In the genomic region with DNA sequence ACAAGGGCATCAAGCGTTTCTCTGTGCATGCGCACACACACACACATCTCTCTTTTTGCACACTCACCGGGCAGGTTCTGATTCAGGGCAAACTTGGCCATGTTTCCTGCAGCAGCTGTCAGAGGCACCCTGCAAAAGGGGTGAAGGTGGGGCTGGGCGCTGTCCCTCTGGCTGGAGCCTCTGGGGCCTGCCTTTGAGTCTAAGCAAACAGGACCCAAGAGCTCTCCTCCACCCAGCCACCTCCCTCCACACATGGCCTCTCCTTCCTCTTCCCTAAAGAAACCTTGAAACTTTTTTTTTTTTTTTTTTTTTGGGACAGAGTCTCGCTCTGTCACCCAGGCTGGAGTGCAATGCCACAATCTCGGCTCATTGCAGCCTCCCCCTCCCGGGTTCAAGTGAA, we compare ENCODE assay signal across 1 cellular context.
TF ChIP-seq lines count a peak whose summit lies in the region.

No MANE protein-coding gene starts in this region.

TF ChIP-seq in H1, 55 proteins besides CTCF, POLR2A, EP300 and RAD21:
- TF ChIP-seq JUN (IDR thresholded peaks at IDR 0.05; ENCODE audit: low read depth, low read length) (no peak), CREB1 (IDR thresholded peaks at IDR 0.05) (no peak), RBBP5 (IDR thresholded peaks at IDR 0.05; ENCODE audit: borderline replicate concordance, low read depth, low read length) (no peak), EZH2 (IDR thresholded peaks at IDR 0.05; ENCODE audit: low read depth, low read length, severe bottlenecking) (no peak), TAF7 (optimal IDR thresholded peaks at IDR 0.05; ENCODE audit: borderline replicate concordance, low read depth, low read length) (no peak), POLR2AphosphoS5 (IDR thresholded peaks at IDR 0.05; ENCODE audit: low read depth, low read length) (no peak), CHD2 (IDR thresholded peaks at IDR 0.05; ENCODE audit: low read length) (no peak), KDM1A (IDR thresholded peaks at IDR 0.05; ENCODE audit: borderline replicate concordance, low read length) (no peak), CBX8 (IDR thresholded peaks at IDR 0.05; ENCODE audit: borderline replicate concordance, low read depth, low read length) (no peak), SP1 (IDR thresholded peaks at IDR 0.05; ENCODE audit: low read depth, low read length) (no peak)
- TF ChIP-seq, protein P1, sequence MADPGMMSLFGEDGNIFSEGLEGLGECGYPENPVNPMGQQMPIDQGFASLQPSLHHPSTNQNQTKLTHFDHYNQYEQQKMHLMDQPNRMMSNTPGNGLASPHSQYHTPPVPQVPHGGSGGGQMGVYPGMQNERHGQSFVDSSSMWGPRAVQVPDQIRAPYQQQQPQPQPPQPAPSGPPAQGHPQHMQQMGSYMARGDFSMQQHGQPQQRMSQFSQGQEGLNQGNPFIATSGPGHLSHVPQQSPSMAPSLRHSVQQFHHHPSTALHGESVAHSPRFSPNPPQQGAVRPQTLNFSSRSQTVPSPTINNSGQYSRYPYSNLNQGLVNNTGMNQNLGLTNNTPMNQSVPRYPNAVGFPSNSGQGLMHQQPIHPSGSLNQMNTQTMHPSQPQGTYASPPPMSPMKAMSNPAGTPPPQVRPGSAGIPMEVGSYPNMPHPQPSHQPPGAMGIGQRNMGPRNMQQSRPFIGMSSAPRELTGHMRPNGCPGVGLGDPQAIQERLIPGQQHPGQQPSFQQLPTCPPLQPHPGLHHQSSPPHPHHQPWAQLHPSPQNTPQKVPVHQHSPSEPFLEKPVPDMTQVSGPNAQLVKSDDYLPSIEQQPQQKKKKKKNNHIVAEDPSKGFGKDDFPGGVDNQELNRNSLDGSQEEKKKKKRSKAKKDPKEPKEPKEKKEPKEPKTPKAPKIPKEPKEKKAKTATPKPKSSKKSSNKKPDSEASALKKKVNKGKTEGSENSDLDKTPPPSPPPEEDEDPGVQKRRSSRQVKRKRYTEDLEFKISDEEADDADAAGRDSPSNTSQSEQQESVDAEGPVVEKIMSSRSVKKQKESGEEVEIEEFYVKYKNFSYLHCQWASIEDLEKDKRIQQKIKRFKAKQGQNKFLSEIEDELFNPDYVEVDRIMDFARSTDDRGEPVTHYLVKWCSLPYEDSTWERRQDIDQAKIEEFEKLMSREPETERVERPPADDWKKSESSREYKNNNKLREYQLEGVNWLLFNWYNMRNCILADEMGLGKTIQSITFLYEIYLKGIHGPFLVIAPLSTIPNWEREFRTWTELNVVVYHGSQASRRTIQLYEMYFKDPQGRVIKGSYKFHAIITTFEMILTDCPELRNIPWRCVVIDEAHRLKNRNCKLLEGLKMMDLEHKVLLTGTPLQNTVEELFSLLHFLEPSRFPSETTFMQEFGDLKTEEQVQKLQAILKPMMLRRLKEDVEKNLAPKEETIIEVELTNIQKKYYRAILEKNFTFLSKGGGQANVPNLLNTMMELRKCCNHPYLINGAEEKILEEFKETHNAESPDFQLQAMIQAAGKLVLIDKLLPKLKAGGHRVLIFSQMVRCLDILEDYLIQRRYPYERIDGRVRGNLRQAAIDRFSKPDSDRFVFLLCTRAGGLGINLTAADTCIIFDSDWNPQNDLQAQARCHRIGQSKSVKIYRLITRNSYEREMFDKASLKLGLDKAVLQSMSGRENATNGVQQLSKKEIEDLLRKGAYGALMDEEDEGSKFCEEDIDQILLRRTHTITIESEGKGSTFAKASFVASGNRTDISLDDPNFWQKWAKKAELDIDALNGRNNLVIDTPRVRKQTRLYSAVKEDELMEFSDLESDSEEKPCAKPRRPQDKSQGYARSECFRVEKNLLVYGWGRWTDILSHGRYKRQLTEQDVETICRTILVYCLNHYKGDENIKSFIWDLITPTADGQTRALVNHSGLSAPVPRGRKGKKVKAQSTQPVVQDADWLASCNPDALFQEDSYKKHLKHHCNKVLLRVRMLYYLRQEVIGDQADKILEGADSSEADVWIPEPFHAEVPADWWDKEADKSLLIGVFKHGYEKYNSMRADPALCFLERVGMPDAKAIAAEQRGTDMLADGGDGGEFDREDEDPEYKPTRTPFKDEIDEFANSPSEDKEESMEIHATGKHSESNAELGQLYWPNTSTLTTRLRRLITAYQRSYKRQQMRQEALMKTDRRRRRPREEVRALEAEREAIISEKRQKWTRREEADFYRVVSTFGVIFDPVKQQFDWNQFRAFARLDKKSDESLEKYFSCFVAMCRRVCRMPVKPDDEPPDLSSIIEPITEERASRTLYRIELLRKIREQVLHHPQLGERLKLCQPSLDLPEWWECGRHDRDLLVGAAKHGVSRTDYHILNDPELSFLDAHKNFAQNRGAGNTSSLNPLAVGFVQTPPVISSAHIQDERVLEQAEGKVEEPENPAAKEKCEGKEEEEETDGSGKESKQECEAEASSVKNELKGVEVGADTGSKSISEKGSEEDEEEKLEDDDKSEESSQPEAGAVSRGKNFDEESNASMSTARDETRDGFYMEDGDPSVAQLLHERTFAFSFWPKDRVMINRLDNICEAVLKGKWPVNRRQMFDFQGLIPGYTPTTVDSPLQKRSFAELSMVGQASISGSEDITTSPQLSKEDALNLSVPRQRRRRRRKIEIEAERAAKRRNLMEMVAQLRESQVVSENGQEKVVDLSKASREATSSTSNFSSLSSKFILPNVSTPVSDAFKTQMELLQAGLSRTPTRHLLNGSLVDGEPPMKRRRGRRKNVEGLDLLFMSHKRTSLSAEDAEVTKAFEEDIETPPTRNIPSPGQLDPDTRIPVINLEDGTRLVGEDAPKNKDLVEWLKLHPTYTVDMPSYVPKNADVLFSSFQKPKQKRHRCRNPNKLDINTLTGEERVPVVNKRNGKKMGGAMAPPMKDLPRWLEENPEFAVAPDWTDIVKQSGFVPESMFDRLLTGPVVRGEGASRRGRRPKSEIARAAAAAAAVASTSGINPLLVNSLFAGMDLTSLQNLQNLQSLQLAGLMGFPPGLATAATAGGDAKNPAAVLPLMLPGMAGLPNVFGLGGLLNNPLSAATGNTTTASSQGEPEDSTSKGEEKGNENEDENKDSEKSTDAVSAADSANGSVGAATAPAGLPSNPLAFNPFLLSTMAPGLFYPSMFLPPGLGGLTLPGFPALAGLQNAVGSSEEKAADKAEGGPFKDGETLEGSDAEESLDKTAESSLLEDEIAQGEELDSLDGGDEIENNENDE (IDR thresholded peaks at IDR 0.05; ENCODE audit: insufficient replicate concordance, low read length) = no peak
- TF ChIP-seq, protein P2, sequence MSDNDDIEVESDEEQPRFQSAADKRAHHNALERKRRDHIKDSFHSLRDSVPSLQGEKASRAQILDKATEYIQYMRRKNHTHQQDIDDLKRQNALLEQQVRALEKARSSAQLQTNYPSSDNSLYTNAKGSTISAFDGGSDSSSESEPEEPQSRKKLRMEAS (IDR thresholded peaks at IDR 0.05) = no peak
TF ChIP-seq in H1: peak in this region for 0.
